Comparison of ENCODE assay signal across 25 cellular contexts in the genomic region with DNA sequence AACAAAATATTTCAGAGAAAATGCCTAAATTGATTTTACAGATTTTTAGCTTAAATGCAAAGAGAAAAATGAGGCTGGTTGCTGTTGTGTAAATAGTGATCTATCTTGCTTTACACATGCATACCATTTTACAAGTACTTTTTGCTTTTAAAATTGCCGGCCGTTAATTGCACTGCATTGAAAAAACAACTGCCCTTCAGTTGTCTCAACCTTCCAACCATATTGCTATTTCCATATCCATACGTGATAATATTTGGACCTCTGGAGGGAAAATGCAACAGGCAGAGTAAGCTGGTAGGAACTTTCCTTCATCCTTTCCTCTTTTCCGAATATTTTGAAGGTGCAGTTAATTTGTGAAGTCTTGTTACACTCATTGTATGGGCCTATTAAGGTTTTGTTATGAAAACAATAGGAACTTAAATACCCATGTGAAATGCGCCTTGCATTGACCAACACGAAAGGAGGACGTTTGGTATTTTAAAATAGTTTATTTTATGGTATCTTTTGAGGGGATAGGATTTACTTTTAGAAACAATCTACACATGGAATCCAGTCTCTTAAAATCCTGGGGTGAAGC. TPM values are rescaled to one million over a fixed set of nuclear protein-coding genes. Genes with fewer than 3 reads are reported as not detected.
DNase-seq lines count a peak whose midpoint lies in the region; ATAC-seq and TF ChIP-seq lines count a peak whose summit lies in the region.
"Had no signal": no experiment of that assay in that cellular context is flagged by ENCODE, and none has a peak within 500 bp of the region (broad histone marks: within the 10 kb centered on the region; RNA-seq: fewer than 3 reads in every experiment).

No MANE protein-coding gene starts in this region.

- ATAC-seq in HG03196 (IDR thresholded peaks at IDR 0.05; ENCODE audit: unreplicated experiment), result no peak
- ATAC-seq: K562, left lobe of liver had no signal

- H3K36me3 ChIP-seq in CD4-positive, alpha-beta memory T cell (ENCODE audit: insufficient read depth, low read length), result no peaks in the 10 kb centered on the region
- peaks cover 9% of the 10 kb centered on the region; the same call in 1 of the 2 replicates for H3K36me3 ChIP-seq in MM.1S (replicated peaks; ENCODE audit: insufficient read depth, low read length)

- H3F3A ChIP-seq in MM.1S (ENCODE audit: insufficient read depth, low read length), result peaks cover 10% of the 10 kb centered on the region

- peaks cover 0 to 23% (median 5%) of the 10 kb centered on the region in 8 donors for H3K9me3 Mint-ChIP-seq in CD4-positive, alpha-beta memory T cell
- peaks cover 0 to 2% (median 0%) of the 10 kb centered on the region in 6 donors for H3K9me3 Mint-ChIP-seq in immature natural killer cell

- no peak for TF ChIP-seq CTCF in MM.1S (IDR thresholded peaks at IDR 0.05; ENCODE audit: low read length)

- H3K4me2 ChIP-seq in MM.1S (ENCODE audit: low read depth, low read length), result peak overlapping the region; percentile 56; the same call in 1 of the 2 replicates

- no peaks in the 10 kb centered on the region for H4K20me1 ChIP-seq in MM.1S (ENCODE audit: insufficient read depth, low read length)

- H3K9me3 ChIP-seq in CD4-positive, alpha-beta memory T cell (ENCODE audit: control insufficient read depth in 1 of 2, low read length in 2 of 2), result no peaks in the 10 kb centered on the region
- H3K9me3 ChIP-seq in MM.1S (replicated peaks; ENCODE audit: insufficient read depth, low read length), result no peaks in the 10 kb centered on the region
- H3K9me3 ChIP-seq: vagina had no signal

- H3K4me1 Mint-ChIP-seq in CD4-positive, alpha-beta memory T cell, result peaks cover 21 to 38% (median 30%) of the 10 kb centered on the region in 4 donors
- peaks cover 31 to 39% of the 10 kb centered on the region in 2 donors for H3K4me1 Mint-ChIP-seq in immature natural killer cell

- H3K79me2 ChIP-seq in MM.1S (ENCODE audit: low read length), result peaks cover 8% of the 10 kb centered on the region; the same call in 1 of the 2 replicates

- DNase-seq in NOMO-1 treated with DMSO at 0.1 percent for 48 hours (lab: John Stamatoyannopoulos, UW; ENCODE audit: unreplicated experiment) (peak; percentile 44), NOMO-1 treated with dmso at 0.1 percent for 144 hours (lab: John Stamatoyannopoulos, UW; ENCODE audit: unreplicated experiment) (no peak), MM.1S (no peak), immature natural killer cell (no peak), LoVo (ENCODE audit: low spot score) (no peak), NCI-H82 (lab: John Stamatoyannopoulos, UW) (no peak)
- no peak for DNase-seq in CD4-positive, alpha-beta memory T cell
- DNase-seq: activated CD4-positive, alpha-beta T cell treated with anti-CD3 and anti-CD28 coated beads for 1 hour; cerebellar nuclear complex; DMS79; dorsolateral prefrontal cortex; mesenchymal stem cell; NCI-H1436; NCI-H2107; NCI-H748 treated with DMSO at 0.1 percent for 48 hours; nucleus accumbens had no signal

- POLR2A ChIA-PET in CD4-positive, alpha-beta memory T cell (lab: Charles Lee; ENCODE audit: partially characterized antibody), result interaction anchor here (0.9 to 2.6 kb wide), 7 partner anchors 8 to 105 kb away, joined by 4 to 26 read pairs (median 9); a partner anchor contains a TSS

- no peak overlapping the region for H3K9ac ChIP-seq in MM.1S (ENCODE audit: low read length)

- H3K27me3 Mint-ChIP-seq in CD4-positive, alpha-beta memory T cell, result peaks cover 7 to 13% of the 10 kb centered on the region in 2 donors
- H3K27me3 Mint-ChIP-seq in immature natural killer cell (ENCODE audit: low read depth in 3 of 3), result peaks cover 15 to 40% (median 18%) of the 10 kb centered on the region in 3 donors

- no peak overlapping the region for H2AFZ ChIP-seq in MM.1S (ENCODE audit: low read length)

- CTCF ChIA-PET in CD4-positive, alpha-beta memory T cell (lab: Charles Lee; ENCODE audit: partially characterized antibody), result interaction anchor here (0.9 to 2.6 kb wide), 3 partner anchors 8 to 16 kb away, joined by 3 to 10 read pairs (median 4); a partner anchor contains a TSS

- H3K4me3 Mint-ChIP-seq in CD4-positive, alpha-beta memory T cell, result peak overlapping the region in 7 of 8 donors; percentile 40 to 93 (median 87)
- H3K4me3 Mint-ChIP-seq in immature natural killer cell, result peak overlapping the region; percentile 73 to 89 (median 84)

- peaks cover 15% of the 10 kb centered on the region for H3K27me3 ChIP-seq in CD4-positive, alpha-beta memory T cell (ENCODE audit: insufficient read depth, low read length)
- H3K27me3 ChIP-seq in MM.1S (replicated peaks; ENCODE audit: insufficient read depth, low read length), result peaks cover 21% of the 10 kb centered on the region

- peaks cover 52% of the 10 kb centered on the region for H3K4me1 ChIP-seq in CD4-positive, alpha-beta memory T cell (ENCODE audit: insufficient read depth, low read length)
- peaks cover 15% of the 10 kb centered on the region for H3K4me1 ChIP-seq in MM.1S (ENCODE audit: low read length)

- no peak overlapping the region for H3K4me3 ChIP-seq in CD4-positive, alpha-beta memory T cell (ENCODE audit: low read length in 2 of 2)
- peak overlapping the region; percentile 48; the same call in 1 of the 2 replicates for H3K4me3 ChIP-seq in MM.1S (ENCODE audit: low read length)
- H3K4me3 ChIP-seq: K562, SK-N-MC, vagina had no signal

- intact Hi-C loops in CD4-positive, alpha-beta memory T cell (cut with micrococcal nuclease), result loop anchor here (2.0 kb wide), 1 partner anchor 329 kb away; a partner anchor contains a TSS

- peaks cover 14 to 25% of the 10 kb centered on the region in 2 donors for H3K36me3 Mint-ChIP-seq in CD4-positive, alpha-beta memory T cell
- H3K36me3 Mint-ChIP-seq in immature natural killer cell, result peaks cover 16 to 19% (median 16%) of the 10 kb centered on the region in 3 donors

- peak overlapping the region in 6 of 7 donors; percentile 48 to 97 (median 92) for H3K27ac Mint-ChIP-seq in CD4-positive, alpha-beta memory T cell
- peak overlapping the region; percentile 16 to 94 (median 86) for H3K27ac Mint-ChIP-seq in immature natural killer cell

- H3K9me2 ChIP-seq in MM.1S (replicated peaks; ENCODE audit: insufficient read depth, low read length), result no peaks in the 10 kb centered on the region

- peak overlapping the region; percentile 61 for H3K27ac ChIP-seq in CD4-positive, alpha-beta memory T cell (ENCODE audit: low read depth, low read length)
- peak overlapping the region; percentile 53; the same call in 1 of the 2 replicates for H3K27ac ChIP-seq in MM.1S (ENCODE audit: low read length)
- H3K27ac ChIP-seq: 22Rv1, SK-N-MC, vagina had no signal

RNA-seq across cellular contexts. Expression of a gene that starts 11.3 kb away (rescaled TPM):
- 100 to 1,000 TPM in 1 of 2 experiments, 10 to 100 TPM in 1; 99.0 to 108 TPM for total RNA-seq in CD4-positive, alpha-beta memory T cell
- polyA plus RNA-seq in CD4-positive, alpha-beta memory T cell, result 10 to 100 TPM; 40.5 to 54.5 TPM
- 10 to 100 TPM; 23.4 to 52.9 (median 29.6) TPM for polyA plus RNA-seq in immature natural killer cell

RNA-seq across cellular contexts. Expression of a gene that starts 13.1 kb away (rescaled TPM):
- total RNA-seq in CD4-positive, alpha-beta memory T cell, result not detected
- polyA plus RNA-seq in CD4-positive, alpha-beta memory T cell, result not detected
- polyA plus RNA-seq in immature natural killer cell, result not detected
- total RNA-seq: fibroblast of lung, left lobe of liver, OCI-LY7, pulmonary artery endothelial cell, vagina had no signal
- polyA plus RNA-seq: fibroblast of lung had no signal

RNA-seq across cellular contexts. Expression of a gene that starts 16.0 kb away (rescaled TPM):
- total RNA-seq in CD4-positive, alpha-beta memory T cell, result 10 to 100 TPM; 67.9 to 68.5 TPM
- polyA plus RNA-seq in CD4-positive, alpha-beta memory T cell, result 10 to 100 TPM; 71.1 to 88.1 TPM
- 100 to 1,000 TPM in 1 of 3 donors, 10 to 100 TPM in 2; 80.5 to 112 (median 82.6) TPM for polyA plus RNA-seq in immature natural killer cell
